Comparison of ENCODE assay signal across 7 cellular contexts in genomic region chr13:98507060-98507797, GRCh38.
A peak's percentile ranks its signal among the peaks of the same experiment; 100 is the strongest.
DNase-seq lines count a peak whose midpoint lies in the region; ATAC-seq and TF ChIP-seq lines count a peak whose summit lies in the region.

No MANE protein-coding gene starts in this region.

- TF ChIP-seq CTCF in fibroblast of villous mesenchyme (IDR thresholded peaks at IDR 0.05; ENCODE audit: insufficient read depth, low read depth, low read length) (no peak), prostate gland (IDR thresholded peaks at IDR 0.05) (no peak)

- DNase-seq in KBM-7 (peak; percentile 30), SHP77 (lab: John Stamatoyannopoulos, UW) (peak; percentile 44 to 68), fibroblast of villous mesenchyme (ENCODE audit: low read depth) (peak; percentile 71), prostate gland (ENCODE audit: low spot score) (peak; percentile 17), HuH-7.5 (ENCODE audit: low spot score) (no peak), 8988T (no peak)

- TF ChIP-seq POLR2A in prostate gland (IDR thresholded peaks at IDR 0.05), result no peak

- H3K27me3 ChIP-seq in prostate gland (replicated peaks; ENCODE audit: insufficient read depth), result no peaks in the 10 kb centered on the region

- H3K4me1 ChIP-seq in prostate gland (replicated peaks), result peaks cover 14% of the 10 kb centered on the region

- H3K9me3 ChIP-seq in prostate gland, result no peaks in the 10 kb centered on the region

- H3K4me3 ChIP-seq in fibroblast of villous mesenchyme (ENCODE audit: low read depth, low read length) (no peak overlapping the region), prostate gland (no peak overlapping the region)

- in situ Hi-C loops in KBM-7 (cut with MboI; ENCODE audit: low pct_unique_long_range_greater_than_20kb, low sequenced_read_pairs), result no loop called here

- ATAC-seq in HG03378 (IDR thresholded peaks at IDR 0.05; ENCODE audit: unreplicated experiment), result no peak

- peak overlapping the region; percentile 17 to 24 for H3K27ac ChIP-seq in prostate gland

- intact Hi-C loops in prostate gland (cut with DNase I), result no loop called here

- 39% methylated on average over 11 of the region's 11 CpGs for WGBS in prostate gland

- no peaks in the 10 kb centered on the region for H3K36me3 ChIP-seq in prostate gland

Comparison
In these comparisons a context has a peak if more than half of its experiments do, and no peak if none do; other contexts are left out.
1. DNase-seq: peak in KBM-7 (single experiment), SHP77 (2 of 2), fibroblast of villous mesenchyme (single experiment) and prostate gland (single experiment); none in HuH-7.5 (single experiment) and 8988T (single experiment).